Comparison of ENCODE assay signal across 8 cellular contexts in genomic region chr4:76385974-76386373, GRCh38. TPM values are rescaled to one million over a fixed set of nuclear protein-coding genes. Genes with fewer than 3 reads are reported as not detected.
"Had no signal": no experiment of that assay in that cellular context is flagged by ENCODE, and none has a peak within 500 bp of the region (broad histone marks: within the 10 kb centered on the region; RNA-seq: fewer than 3 reads in every experiment).

No MANE protein-coding gene starts in this region.

- H3K9ac ChIP-seq: GM23248, KMS-11 had no signal

- H2AFZ ChIP-seq: GM23248 had no signal

- H3K27ac ChIP-seq: GM23248, KMS-11 had no signal

- H3K4me3 Mint-ChIP-seq: H9 had no signal

- DNase-seq: GM23248, H9, HCEC 1CT, IMR-90, KBM-7 had no signal

- H3K27ac Mint-ChIP-seq: H9 had no signal

- H3K4me3 ChIP-seq: GM23248 had no signal

- H3K4me2 ChIP-seq: KMS-11 had no signal

RNA-seq across cellular contexts. Expression of gene CCDC158, which starts 35.0 kb away (rescaled TPM):
- total RNA-seq: GM23248, H1, H9, HT1080, IMR-90 had no signal
- polyA plus RNA-seq: H1, IMR-90 had no signal
